ENCODE assay signal across 14 cellular contexts in genomic region chr11:69669486-69669885, GRCh38. TPM values are rescaled to one million over a fixed set of nuclear protein-coding genes. Genes with fewer than 3 reads are reported as not detected.
"Had no signal": no experiment of that assay in that cellular context is flagged by ENCODE, and none has a peak within 500 bp of the region (broad histone marks: within the 10 kb centered on the region; RNA-seq: fewer than 3 reads in every experiment).

No MANE protein-coding gene starts in this region.

- H3K4me3 ChIP-seq: cardiac muscle cell, prostate gland, thoracic aorta, upper lobe of right lung had no signal

- H3K9me3 ChIP-seq: prostate gland, thoracic aorta, upper lobe of right lung had no signal

- H3K27ac ChIP-seq: cardiac muscle cell, thoracic aorta, upper lobe of right lung had no signal

- H3K9me3 Mint-ChIP-seq: activated naive CD8-positive, alpha-beta T cell treated with anti-CD3 and anti-CD28 coated beads, Interleukin-2, amount 10 ng/mL, durations not matched to agents 7 days and 5 days; activated T-helper 17 cell treated with anti-CD3 and anti-CD28 coated beads, Interleukin-2, amount 50 U/mL, for 72 hours; stimulated activated naive B cell treated with anti-CD40 and anti-IgM and Interleukin-4, amounts not matched to agents 10 μg/mL and 1 μg/mL and 100 μg/mL, for 72 hours; WTC11 had no signal

- H3K4me3 Mint-ChIP-seq: activated CD4-positive, alpha-beta T cell treated with anti-CD3 and anti-CD28 coated beads for 36 hours; activated naive CD8-positive, alpha-beta T cell treated with anti-CD3 and anti-CD28 coated beads, Interleukin-2, amount 10 ng/mL, durations not matched to agents 7 days and 5 days; activated T-helper 17 cell treated with anti-CD3 and anti-CD28 coated beads, Interleukin-2, amount 50 U/mL, for 72 hours; stimulated activated naive B cell treated with anti-CD40 and anti-IgM and Interleukin-4, amounts not matched to agents 10 μg/mL and 1 μg/mL and 100 μg/mL, for 72 hours; WTC11 had no signal

- H3K27me3 Mint-ChIP-seq: activated CD4-positive, alpha-beta T cell treated with anti-CD3 and anti-CD28 coated beads for 36 hours; activated naive CD8-positive, alpha-beta T cell treated with anti-CD3 and anti-CD28 coated beads, Interleukin-2, amount 10 ng/mL, durations not matched to agents 7 days and 5 days; activated T-helper 17 cell treated with anti-CD3 and anti-CD28 coated beads, Interleukin-2, amount 50 U/mL, for 72 hours; stimulated activated naive B cell treated with anti-CD40 and anti-IgM and Interleukin-4, amounts not matched to agents 10 μg/mL and 1 μg/mL and 100 μg/mL, for 72 hours had no signal

- H3K27me3 ChIP-seq: cardiac muscle cell, upper lobe of right lung had no signal

- H3K27ac Mint-ChIP-seq: activated CD4-positive, alpha-beta T cell treated with anti-CD3 and anti-CD28 coated beads for 36 hours; activated naive CD8-positive, alpha-beta T cell treated with anti-CD3 and anti-CD28 coated beads, Interleukin-2, amount 10 ng/mL, durations not matched to agents 7 days and 5 days; activated T-helper 17 cell treated with anti-CD3 and anti-CD28 coated beads, Interleukin-2, amount 50 U/mL, for 72 hours; WTC11 had no signal

- H3K36me3 ChIP-seq: prostate gland had no signal

RNA-seq across cellular contexts. Expression of gene FGF19, which starts 34.3 kb away (rescaled TPM):
- total RNA-seq: activated naive CD8-positive, alpha-beta T cell treated with anti-CD3 and anti-CD28 coated beads, Interleukin-2, amount 10 ng/mL, durations not matched to agents 7 days and 5 days; activated T-helper 17 cell treated with anti-CD3 and anti-CD28 coated beads, Interleukin-2, amount 50 U/mL, for 72 hours; cardiac muscle cell; dermis microvascular lymphatic vessel endothelial cell; glomerular endothelial cell; left colon; mononuclear cell; omental fat pad; prostate gland; thoracic aorta; upper lobe of right lung had no signal
- polyA plus RNA-seq: cardiac muscle cell had no signal
